In genomic region chr17:71084219-71084618, GRCh38 we compare ENCODE assay signal across 8 cellular contexts.
DNase-seq lines count a peak whose midpoint lies in the region; ATAC-seq and TF ChIP-seq lines count a peak whose summit lies in the region.

No MANE protein-coding gene starts in this region.

- no peak overlapping the region for H2BK5ac ChIP-seq in mesendoderm (ENCODE audit: low read length)

- H3K36me3 ChIP-seq in Loucy (ENCODE audit: insufficient read depth, low read length) (no peaks in the 10 kb centered on the region), mesendoderm (ENCODE audit: control insufficient read depth, insufficient read depth, low read length) (no peaks in the 10 kb centered on the region)

- H3K79me2 ChIP-seq in Loucy (ENCODE audit: insufficient read depth, low read length), result no peaks in the 10 kb centered on the region
- H3K79me2 ChIP-seq in mesendoderm (ENCODE audit: control insufficient read depth, insufficient read depth, low read length), result no peaks in the 10 kb centered on the region

- ATAC-seq in activated CD4-positive, CD25-positive, alpha-beta regulatory T cell treated with anti-CD3 and anti-CD28 coated beads, Interleukin-2, amount 50 U/mL, for 24 hours, result no peak
- ATAC-seq in GM21526 (IDR thresholded peaks at IDR 0.05; ENCODE audit: low FRiP score, unreplicated experiment), result no peak

- in situ Hi-C loops in astrocyte of the spinal cord (cut with HindIII; ENCODE audit: low sequenced_read_pairs), result no loop called here

- H3K9ac ChIP-seq in Loucy (ENCODE audit: low read depth, low read length, poor library complexity, severe bottlenecking) (no peak overlapping the region), mesendoderm (ENCODE audit: low read length) (no peak overlapping the region)

- no peak overlapping the region for H4K5ac ChIP-seq in mesendoderm (ENCODE audit: low read length)

- H3K4me1 ChIP-seq in Loucy (ENCODE audit: insufficient read depth, low read length, poor library complexity, severe bottlenecking) (no peaks in the 10 kb centered on the region), mesendoderm (ENCODE audit: control insufficient read depth, low read depth, low read length) (no peaks in the 10 kb centered on the region)

- H3K56ac ChIP-seq in mesendoderm (ENCODE audit: low read length), result no peak overlapping the region

- no peak overlapping the region for H3K4ac ChIP-seq in mesendoderm (ENCODE audit: low read depth, low read length)

- peak; percentile 12 for DNase-seq in DMS153 treated with DMSO at 0.1 percent for 48 hours (lab: John Stamatoyannopoulos, UW; ENCODE audit: unreplicated experiment)
- no peak for DNase-seq in DMS153 (lab: John Stamatoyannopoulos, UW)
- DNase-seq in astrocyte of the spinal cord (ENCODE audit: low read depth, low spot score), result peak; percentile 9
- DNase-seq in mesendoderm, result peak; percentile 83
- no peak for DNase-seq in activated CD4-positive, alpha-beta T cell treated with anti-CD3 and anti-CD28 coated beads for 4 hours

- H3K4me3 ChIP-seq in Loucy (ENCODE audit: low read length, poor library complexity, severe bottlenecking) (no peak overlapping the region), astrocyte of the spinal cord (ENCODE audit: low read depth, low read length) (no peak overlapping the region), mesendoderm (ENCODE audit: low read length) (no peak overlapping the region)

- H3K18ac ChIP-seq in mesendoderm (ENCODE audit: low read length), result no peak overlapping the region

- peak; percentile 51 for TF ChIP-seq CTCF in Loucy (conservative IDR thresholded peaks at IDR 0.05; ENCODE audit: low read length)
- TF ChIP-seq CTCF in astrocyte of the spinal cord (IDR thresholded peaks at IDR 0.05; ENCODE audit: low read depth, low read length), result peak; percentile 35

- H3K4me2 ChIP-seq in Loucy (ENCODE audit: low read depth, low read length, poor library complexity, severe bottlenecking) (no peak overlapping the region), mesendoderm (ENCODE audit: low read length) (no peak overlapping the region)

- no peak overlapping the region for H2AFZ ChIP-seq in Loucy (ENCODE audit: low read length)

- no peak overlapping the region for H3K27ac ChIP-seq in mesendoderm (ENCODE audit: low read depth, low read length)

- H2AK5ac ChIP-seq in mesendoderm (ENCODE audit: low read length), result no peak overlapping the region

- no peak overlapping the region for H3K23ac ChIP-seq in mesendoderm (ENCODE audit: low read length)

- no peaks in the 10 kb centered on the region for H3K9me2 ChIP-seq in Loucy (replicated peaks; ENCODE audit: low read depth, low read length)

- no peaks in the 10 kb centered on the region for H3K79me1 ChIP-seq in mesendoderm (ENCODE audit: low read length)

- no peak overlapping the region for H2BK15ac ChIP-seq in mesendoderm (replicated peaks; ENCODE audit: low read depth)

- no peaks in the 10 kb centered on the region for H3F3A ChIP-seq in Loucy (ENCODE audit: low read depth)

- H2BK120ac ChIP-seq in mesendoderm (ENCODE audit: low read depth, low read length), result no peak overlapping the region

- H4K8ac ChIP-seq in mesendoderm (ENCODE audit: low read depth, low read length), result no peak overlapping the region

- H3K27me3 ChIP-seq in Loucy (ENCODE audit: insufficient read depth, low read length, poor library complexity, severe bottlenecking) (no peaks in the 10 kb centered on the region), mesendoderm (ENCODE audit: insufficient read depth, low read length, poor library complexity) (no peaks in the 10 kb centered on the region)

- H4K20me1 ChIP-seq in Loucy (ENCODE audit: insufficient read depth, low read length, poor library complexity, severe bottlenecking), result no peaks in the 10 kb centered on the region

- WGBS in mesendoderm (ENCODE audit: extremely low coverage, insufficient coverage, low lambda C conversion rate), result no CpG with 5 or more reads among the region's 5 CpGs

- no peaks in the 10 kb centered on the region for H3K9me3 ChIP-seq in Loucy (ENCODE audit: insufficient read depth, low read depth, low read length)

Comparison
In these comparisons a context has a peak if more than half of its experiments do, and no peak if none do; other contexts are left out.
1. DNase-seq: peak in DMS153 treated with DMSO at 0.1 percent for 48 hours (single experiment), astrocyte of the spinal cord (single experiment) and mesendoderm (single experiment); none in DMS153 (single experiment) and activated CD4-positive, alpha-beta T cell treated with anti-CD3 and anti-CD28 coated beads for 4 hours (0 of 2).